In genomic region chr6:145736854-145737181, GRCh38 we compare ENCODE assay signal across 9 cellular contexts. TPM values are rescaled to one million over a fixed set of nuclear protein-coding genes. Genes with fewer than 3 reads are reported as not detected.
DNase-seq lines count a peak whose midpoint lies in the region; ATAC-seq, FAIRE-seq and TF ChIP-seq lines count a peak whose summit lies in the region.
"Had no signal": no experiment of that assay in that cellular context is flagged by ENCODE, and none has a peak within 500 bp of the region (broad histone marks: within the 10 kb centered on the region; RNA-seq: fewer than 3 reads in every experiment).

No MANE protein-coding gene starts in this region.

- no peaks in the 10 kb centered on the region for H3K4me1 ChIP-seq in GM12878 (ENCODE audit: control insufficient read depth, insufficient read depth, low read length)

- peaks cover 9% of the 10 kb centered on the region for H3K79me2 ChIP-seq in GM12878 (ENCODE audit: control insufficient read depth, insufficient read depth, low read length)

- no peaks in the 10 kb centered on the region for H3K36me3 Mint-ChIP-seq in activated naive CD4-positive, alpha-beta T cell treated with anti-CD3 and anti-CD28 coated beads, Interleukin-2, amount 10 ng/mL, durations not matched to agents 7 days and 5 days
- peaks cover 0 to 5% of the 10 kb centered on the region in 2 donors for H3K36me3 Mint-ChIP-seq in activated naive CD4-positive, alpha-beta T cell treated with anti-CD3 and anti-CD28 coated beads, Interleukin-2, amount 50 U/mL, for 72 hours
- no peaks in the 10 kb centered on the region for H3K36me3 Mint-ChIP-seq in type B pancreatic cell

- SMC1A ChIA-PET in GM12878 (lab: Charles Lee; ENCODE audit: uncharacterized antibody, unreplicated experiment): interaction anchor here (0.8 to 3.6 kb wide), 6 partner anchors 10 to 151 kb away, joined by 3 to 17 read pairs (median 6); partner anchors contain the start of gene FBXO30

- H3K27ac Mint-ChIP-seq in activated naive CD4-positive, alpha-beta T cell treated with anti-CD3 and anti-CD28 coated beads, Interleukin-2, amount 10 ng/mL, durations not matched to agents 7 days and 5 days: peak overlapping the region; percentile 98
- peak overlapping the region in 1 of 2 donors; percentile 99 for H3K27ac Mint-ChIP-seq in activated naive CD4-positive, alpha-beta T cell treated with anti-CD3 and anti-CD28 coated beads, Interleukin-2, amount 50 U/mL, for 72 hours
- peak overlapping the region; percentile 63 for H3K27ac Mint-ChIP-seq in type B pancreatic cell

- H3K27me3 ChIP-seq in GM12878 (replicated peaks in 1 of 2; ENCODE audit: control insufficient read depth in 2 of 2, insufficient read depth in 2 of 2, low read length in 1 of 2): no peaks in the 10 kb centered on the region

- no TSS peak for BruUV-seq in GM12878 (replicated peaks; lab: Mats Ljungman, UMichigan)

- no peaks in the 10 kb centered on the region for H4K20me1 ChIP-seq in GM12878 (ENCODE audit: control insufficient read depth, insufficient read depth)

- TF ChIP-seq RAD21 in GM12878 (IDR thresholded peaks at IDR 0.05; ENCODE audit: insufficient read depth, low read depth, low read length): no peak

- H3K4me2 ChIP-seq in GM12878 (ENCODE audit: control insufficient read depth, insufficient read depth): peak overlapping the region; percentile 60

- no peak for ATAC-seq in activated naive CD4-positive, alpha-beta T cell treated with anti-CD3 and anti-CD28 coated beads, Interleukin-2, amount 50 U/mL, for 72 hours
- ATAC-seq in GM12878: no peak
- ATAC-seq: left lobe of liver had no signal

- in situ Hi-C loops in GM12878 (cut with MboI): no loop called here

- H3K9me3 ChIP-seq in GM12878 (replicated peaks; ENCODE audit: control insufficient read depth, insufficient read depth, low read length): no peaks in the 10 kb centered on the region

- WGBS in GM12878 (ENCODE audit: insufficient coverage, insufficient replicate concordance, low lambda C conversion rate, missing lambda C conversion rate): 70% methylated on average over 5 of the region's 5 CpGs

- DNase-seq in activated naive CD4-positive, alpha-beta T cell treated with anti-CD3 and anti-CD28 coated beads, Interleukin-2, amount 10 ng/mL, durations not matched to agents 7 days and 5 days: no peak
- DNase-seq in activated naive CD4-positive, alpha-beta T cell treated with anti-CD3 and anti-CD28 coated beads, Interleukin-2, amount 50 U/mL, for 72 hours (ENCODE audit: low spot score in 2 of 2): no peak
- no peak for DNase-seq in GM12878 (ENCODE audit: low read depth, low spot score)
- DNase-seq in midbrain (lab: John Stamatoyannopoulos, UW): peak; percentile 26
- DNase-seq in type B pancreatic cell (ENCODE audit: extremely low spot score, unreplicated experiment): no peak
- DNase-seq in activated gamma-delta T cell (lab: John Stamatoyannopoulos, UW): no peak
- DNase-seq in NOMO-1 treated with dmso at 0.1 percent for 144 hours (lab: John Stamatoyannopoulos, UW; ENCODE audit: unreplicated experiment): no peak
- DNase-seq in ureter (ENCODE audit: low spot score): no peak

- H3K27ac ChIP-seq in GM12878 (ENCODE audit: control insufficient read depth, insufficient read depth): peak overlapping the region; percentile 83

- H3K4me3 ChIP-seq in GM12878: peak overlapping the region; percentile 95; the same call in 1 of the 2 replicates

- peaks cover 16% of the 10 kb centered on the region for H3K4me1 Mint-ChIP-seq in activated naive CD4-positive, alpha-beta T cell treated with anti-CD3 and anti-CD28 coated beads, Interleukin-2, amount 10 ng/mL, durations not matched to agents 7 days and 5 days
- H3K4me1 Mint-ChIP-seq in type B pancreatic cell (ENCODE audit: unreplicated experiment): peaks cover 1% of the 10 kb centered on the region

- no peaks in the 10 kb centered on the region for H3K27me3 Mint-ChIP-seq in activated naive CD4-positive, alpha-beta T cell treated with anti-CD3 and anti-CD28 coated beads, Interleukin-2, amount 10 ng/mL, durations not matched to agents 7 days and 5 days
- no peaks in the 10 kb centered on the region for H3K27me3 Mint-ChIP-seq in type B pancreatic cell

- POLR2A ChIA-PET in GM12878 (lab: Charles Lee): interaction anchor here (0.6 to 2.1 kb wide), 3 partner anchors 69 to 763 kb away, joined by 3 to 10 read pairs (median 5); no protein-coding TSS in a partner anchor

- RAD21 ChIA-PET in GM12878 (lab: Charles Lee; ENCODE audit: unreplicated experiment): interaction anchor here (1.1 to 1.6 kb wide), 2 partner anchors 75 to 130 kb away, joined by 3 to 4 read pairs; no protein-coding TSS in a partner anchor

- intact Hi-C loops in GM12878 (cut with micrococcal nuclease; ENCODE audit: unreplicated experiment): loop anchor here (5.0 kb wide), 1 partner anchor 225 kb away; the partner anchor contains the start of gene SHPRH

- TF ChIP-seq CTCF in GM12878 (IDR thresholded peaks at IDR 0.05 in 2 of 3, conservative IDR thresholded peaks at IDR 0.05 in 1 of 3; ENCODE audit: control insufficient read depth in 2 of 3, extremely low read depth in 1 of 3, insufficient read depth in 1 of 3, low read depth in 3 of 3, low read length in 3 of 3) (no peak), type B pancreatic cell (conservative IDR thresholded peaks at IDR 0.05) (no peak)

- no peaks in the 10 kb centered on the region for H3K36me3 ChIP-seq in GM12878 (ENCODE audit: control insufficient read depth in 2 of 2, insufficient read depth in 2 of 2, low read length in 1 of 2)

- H3K9ac ChIP-seq in GM12878 (ENCODE audit: control insufficient read depth, insufficient read depth, low read length): no peak overlapping the region

- TF ChIP-seq EP300 in GM12878 (IDR thresholded peaks at IDR 0.05; ENCODE audit: borderline replicate concordance in 1 of 2, control insufficient read depth in 1 of 2, low read depth in 2 of 2, low read length in 2 of 2): no peak

- H2AFZ ChIP-seq in GM12878 (ENCODE audit: control insufficient read depth, low read depth, low read length): peak overlapping the region; percentile 66; the same call in 1 of the 2 replicates

- no peak for TF ChIP-seq POLR2A in GM12878 (IDR thresholded peaks at IDR 0.05; ENCODE audit: low read depth, low read length)

- FAIRE-seq in GM12878 (lab: Jason Lieb, UNC): no peak

- no peak overlapping the region for H3K4me3 Mint-ChIP-seq in activated naive CD4-positive, alpha-beta T cell treated with anti-CD3 and anti-CD28 coated beads, Interleukin-2, amount 10 ng/mL, durations not matched to agents 7 days and 5 days
- H3K4me3 Mint-ChIP-seq in type B pancreatic cell: peak overlapping the region; percentile 64

- H3K9me3 Mint-ChIP-seq in activated naive CD4-positive, alpha-beta T cell treated with anti-CD3 and anti-CD28 coated beads, Interleukin-2, amount 10 ng/mL, durations not matched to agents 7 days and 5 days: peaks cover 2% of the 10 kb centered on the region
- H3K9me3 Mint-ChIP-seq in activated naive CD4-positive, alpha-beta T cell treated with anti-CD3 and anti-CD28 coated beads, Interleukin-2, amount 50 U/mL, for 72 hours: no peaks in the 10 kb centered on the region
- peaks cover 4% of the 10 kb centered on the region for H3K9me3 Mint-ChIP-seq in type B pancreatic cell

- CTCF ChIA-PET in activated naive CD4-positive, alpha-beta T cell treated with anti-CD3 and anti-CD28 coated beads, Interleukin-2, amount 10 ng/mL, durations not matched to agents 7 days and 5 days (lab: Charles Lee): interaction anchor here (2.7 kb wide), 1 partner anchor 79 kb away, joined by 13 read pairs; the partner anchor contains the start of gene FBXO30
- CTCF ChIA-PET in GM12878 (lab: Yijun Ruan, JAX): interaction anchor here (0.6 to 2.3 kb wide), 4 partner anchors 11 to 1438 kb away, joined by 3 to 6 read pairs (median 4); no protein-coding TSS in a partner anchor

TF ChIP-seq in GM12878, 131 proteins besides CTCF, POLR2A, EP300 and RAD21 (continues in another document):
- TF ChIP-seq BMI1 (IDR thresholded peaks at IDR 0.05; ENCODE audit: borderline replicate concordance) (no peak), IKZF2 (IDR thresholded peaks at IDR 0.05) (no peak), SMC3 (IDR thresholded peaks at IDR 0.05; ENCODE audit: borderline replicate concordance, low read length) (no peak), SMARCA5 (IDR thresholded peaks at IDR 0.05) (no peak), IKZF1 (conservative IDR thresholded peaks at IDR 0.05) (no peak), SP1 (IDR thresholded peaks at IDR 0.05; ENCODE audit: low read depth, low read length) (no peak), JUNB (IDR thresholded peaks at IDR 0.05) (no peak), CBX5 (IDR thresholded peaks at IDR 0.05; ENCODE audit: low read depth) (no peak), BACH1 (IDR thresholded peaks at IDR 0.05; ENCODE audit: borderline replicate concordance) (no peak)

RNA-seq across cellular contexts. Expression of gene EPM2A, which starts 1.5 kb away (rescaled TPM):
- total RNA-seq in activated naive CD4-positive, alpha-beta T cell treated with anti-CD3 and anti-CD28 coated beads, Interleukin-2, amount 50 U/mL, for 72 hours: 1 to 10 TPM; 7.4 to 9.8 TPM
- total RNA-seq in GM12878 (2013; cell fraction: nucleolus; rRNA removed): 28.7 and 30.3 TPM in 2 replicates
- total RNA-seq in GM12878 (2014; rRNA removed) (13.0 and 13.5 TPM in 2 replicates), GM12878 (2014; rRNA removed; fragmentation: Illumina TruSeq; extraction: Trizol) (11.7 and 12.4 TPM in 2 replicates), GM12878 (2021) (11.8 and 12.8 TPM in 2 replicates), type B pancreatic cell (ENCODE audit: low replicate concordance) (6.0 and 7.5 TPM in 2 replicates), ureter (23.4 TPM)
- 2.2 TPM for polyA plus RNA-seq in GM12878 (2011; ENCODE audit: low read depth)
- polyA plus RNA-seq in GM12878 (2011; rRNA removed) (7.6 and 10.0 TPM in 2 replicates), GM12878 (2014; fragmentation: Illumina TruSeq; extraction: Trizol) (8.3 and 9.9 TPM in 2 replicates), GM12878 (2014; fragmentation: Nextera tagmentation; extraction: Ambion mirVana) (1 to 10 TPM; 3.7 to 4.5 TPM), GM12878 (2014; rRNA removed) (9.0 and 10.4 TPM in 2 replicates), GM12878 (2016; fragmentation: Nextera tagmentation; extraction: Ambion mirVana) (1 to 10 TPM; 3.4 to 6.4 TPM)
- 6.9 and 9.3 TPM in 2 replicates for polyA plus RNA-seq in GM12878 (2011; cell fraction: cytosol; rRNA removed)
- 16.2 and 16.7 TPM in 2 replicates for polyA plus RNA-seq in GM12878 (2011; cell fraction: nucleus; rRNA removed)
- polyA plus RNA-seq in GM12878 (2012): 2.9 and 3.9 TPM in 2 replicates
- 12.8 and 14.7 TPM in 2 replicates for polyA minus RNA-seq in GM12878 (2011; rRNA and poly(A)+ RNA removed)
- polyA minus RNA-seq in GM12878 (2011; cell fraction: cytosol; rRNA and poly(A)+ RNA removed): 1.9 and 4.7 TPM in 2 replicates
- 19.6 and 42.4 TPM in 2 replicates for polyA minus RNA-seq in GM12878 (2011; cell fraction: nucleus; rRNA and poly(A)+ RNA removed)
